ENCODE assay signal across 8 cellular contexts in genomic region chr17:50560185-50560824, GRCh38. TPM values are rescaled to one million over a fixed set of nuclear protein-coding genes. Genes with fewer than 3 reads are reported as not detected.
DNase-seq lines count a peak whose midpoint lies in the region; ATAC-seq and TF ChIP-seq lines count a peak whose summit lies in the region.

TSS of gene CACNA1G (plus strand) at chr17:50560715. CDS start at chr17:50561460, 745 bp downstream.

- H3K27me3 Mint-ChIP-seq in chondrocyte (ENCODE audit: low read depth): peaks cover 33% of the 10 kb centered on the region

- H3K27ac Mint-ChIP-seq in chondrocyte (ENCODE audit: unreplicated experiment): no peak within 1 kb of the TSS

- no peak for TF ChIP-seq CTCF in AG04450 (IDR thresholded peaks at IDR 0.05; ENCODE audit: low read depth, low read length)
- TF ChIP-seq CTCF in chondrocyte (IDR thresholded peaks at IDR 0.05): peak; percentile 10

- POLR2A ChIA-PET in AG04450 (lab: Yijun Ruan, JAX): interaction anchor here (0.6 to 1.0 kb wide), 3 partner anchors 10 to 134 kb away, joined by 3 to 6 read pairs (median 3); no protein-coding TSS in a partner anchor

- peak within 1 kb of the TSS; percentile 47 for H3K4me3 ChIP-seq in AG04450 (ENCODE audit: low read depth, low read length)

- peak; percentile 26 for DNase-seq in AG04450 (ENCODE audit: low read depth, low spot score)
- peak; percentile 95 for DNase-seq in NCI-H2227 (lab: John Stamatoyannopoulos, UW; ENCODE audit: unreplicated experiment)
- DNase-seq in activated CD4-positive, alpha-beta T cell treated with anti-CD3 and anti-CD28 coated beads for 24 hours (ENCODE audit: low read depth in 2 of 2): peak; percentile 73 to 87
- no peak for DNase-seq in chondrocyte (ENCODE audit: low spot score)
- DNase-seq in left lobe of liver (ENCODE audit: low spot score): peak; percentile 83
- DNase-seq in stimulated activated CD4-positive, alpha-beta T cell treated with anti-CD3 and anti-CD28 coated beads, Interleukin-1b, Interleukin-23, amount 100 ng/mL, for 4 hours (ENCODE audit: low read depth in 2 of 2): peak; percentile 79 to 85

- peaks cover 2% of the 10 kb centered on the region for H3K36me3 Mint-ChIP-seq in chondrocyte (ENCODE audit: low read depth)

- peak within 1 kb of the TSS; percentile 68 for H3K4me3 Mint-ChIP-seq in chondrocyte (ENCODE audit: unreplicated experiment)

- H3K27ac ChIP-seq in AG04450 (ENCODE audit: low read depth, low read length): no peak within 1 kb of the TSS

- peaks cover 64% of the 10 kb centered on the region for H3K27me3 ChIP-seq in AG04450 (ENCODE audit: control insufficient read depth, insufficient read depth, low read length)

- no peaks in the 10 kb centered on the region; the same call in 1 of the 2 replicates for H3K9me3 ChIP-seq in AG04450 (ENCODE audit: control insufficient read depth, insufficient read depth, low read length)

- ATAC-seq in GM18870 (IDR thresholded peaks at IDR 0.05; ENCODE audit: unreplicated experiment): peak; percentile 81
- peak; percentile 79 for ATAC-seq in HG03103 (IDR thresholded peaks at IDR 0.05; ENCODE audit: low read depth, unreplicated experiment)
- peak; percentile 85 for ATAC-seq in left lobe of liver

- CTCF ChIA-PET in AG04450 (lab: Charles Lee): interaction anchor here (0.8 to 1.9 kb wide), 3 partner anchors 10 to 165 kb away, joined by 4 to 19 read pairs (median 4); no protein-coding TSS in a partner anchor

- peaks cover 19% of the 10 kb centered on the region for H3K4me1 Mint-ChIP-seq in chondrocyte (ENCODE audit: low read depth)

- no peaks in the 10 kb centered on the region for H3K9me3 Mint-ChIP-seq in chondrocyte (ENCODE audit: low read depth)

RNA-seq across cellular contexts. Expression of gene CACNA1G, which starts in this region (rescaled TPM):
- polyA plus RNA-seq in AG04450 (2011; rRNA removed): 0.05 TPM in 1 of 2 replicates, not detected in the other
- 0.14 TPM in 1 of 2 replicates, not detected in the other for polyA minus RNA-seq in AG04450 (2011; rRNA and poly(A)+ RNA removed)
- 0.05 to 0.41 TPM (median 0.10 TPM) in 3 replicates for total RNA-seq in chondrocyte
- 0.10 TPM for total RNA-seq in left lobe of liver

Comparison
In these comparisons a context has a peak if more than half of its experiments do, and no peak if none do; other contexts are left out.
1. Peak in DNase-seq and H3K4me3 ChIP-seq in AG04450; RNA of the gene not detected or under 1 TPM.
2. Peak in DNase-seq and ATAC-seq in left lobe of liver; RNA of the gene not detected or under 1 TPM.